ENCODE assay signal across 29 cellular contexts in the genomic region with DNA sequence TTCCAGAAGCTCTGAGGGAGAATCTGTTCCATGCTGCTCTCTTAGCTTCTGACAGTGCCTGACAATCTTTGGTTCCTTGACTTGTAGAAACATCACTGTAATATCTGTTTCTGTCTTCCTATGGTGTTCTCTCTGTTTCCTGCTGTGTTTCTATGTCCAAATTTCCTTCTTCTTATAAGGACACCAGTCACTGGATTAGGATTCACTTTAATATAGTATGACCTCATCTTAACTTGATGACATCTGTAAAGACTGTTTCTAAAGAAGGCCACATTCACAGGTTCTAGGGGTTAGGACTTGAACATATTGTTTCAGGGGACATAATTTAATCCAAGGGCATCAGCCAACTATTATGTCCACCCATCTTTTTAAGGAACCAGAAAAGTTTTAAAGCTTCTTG.
"Had no signal": no experiment of that assay in that cellular context is flagged by ENCODE, and none has a peak within 500 bp of the region (broad histone marks: within the 10 kb centered on the region; RNA-seq: fewer than 3 reads in every experiment).

No MANE protein-coding gene starts in this region.

- H3K27ac Mint-ChIP-seq: immature natural killer cell; nephron progenitor cell; neural progenitor cell; progenitor cell of endocrine pancreas; stimulated activated naive B cell treated with anti-CD40 and anti-IgM and Interleukin-4, amounts not matched to agents 10 μg/mL and 1 μg/mL and 100 μg/mL, for 72 hours had no signal

- H3K4me3 Mint-ChIP-seq: immature natural killer cell; naive thymus-derived CD8-positive, alpha-beta T cell; nephron progenitor cell; neural progenitor cell; stimulated activated naive B cell treated with anti-CD40 and anti-IgM and Interleukin-4, amounts not matched to agents 10 μg/mL and 1 μg/mL and 100 μg/mL, for 72 hours had no signal

- H3K4me2 ChIP-seq: neural progenitor cell had no signal

- H3K9me3 Mint-ChIP-seq: immature natural killer cell; stimulated activated naive B cell treated with anti-CD40 and anti-IgM and Interleukin-4, amounts not matched to agents 10 μg/mL and 1 μg/mL and 100 μg/mL, for 72 hours had no signal

- H3K27me3 Mint-ChIP-seq: progenitor cell of endocrine pancreas; stimulated activated naive B cell treated with anti-CD40 and anti-IgM and Interleukin-4, amounts not matched to agents 10 μg/mL and 1 μg/mL and 100 μg/mL, for 72 hours had no signal

- H3K27ac ChIP-seq: left lung, lower lobe of right lung, neural progenitor cell, neutrophil, right atrium auricular region, skin epidermis, stomach, testis, thyroid gland, transverse colon, upper lobe of left lung, vagina had no signal

- DNase-seq: hypothalamus; immature natural killer cell; kidney; left colon; left lung; lower lobe of right lung; mammary epithelial cell; mesenchymal stem cell; naive thymus-derived CD8-positive, alpha-beta T cell; nephron progenitor cell; occipital lobe; stimulated activated CD4-positive, alpha-beta T cell treated with anti-CD3 and anti-CD28 coated beads, Interleukin-12 subunit alpha, Interleukin-12 subunit beta, amount 100 ng/mL, for 4 hours; stimulated activated CD4-positive, alpha-beta T cell treated with anti-CD3 and anti-CD28 coated beads, Interleukin-15, amount 100 ng/mL, for 24 hours; stimulated activated CD4-positive, alpha-beta T cell treated with anti-CD3 and anti-CD28 coated beads, Interleukin-2, amount 100 ng/mL, for 24 hours; stimulated activated CD4-positive, alpha-beta T cell treated with anti-CD3 and anti-CD28 coated beads, Interleukin-4, amount 100 ng/mL, for 1 hour; stimulated activated naive B cell treated with anti-CD40 and anti-IgM and Interleukin-4, amounts not matched to agents 10 μg/mL and 1 μg/mL and 100 μg/mL, for 72 hours; stimulated activated naive CD8-positive, alpha-beta T cell treated with anti-CD3 and anti-CD28 coated beads, Interleukin-15, Interleukin-2, amounts not matched to agents 100 U/mL and 50 U/mL, for 24 hours; stomach; testis; thyroid gland; transverse colon had no signal

- H3K4me1 ChIP-seq: left lung, testis, vagina had no signal

- H3K36me3 Mint-ChIP-seq: immature natural killer cell; naive thymus-derived CD8-positive, alpha-beta T cell; stimulated activated naive B cell treated with anti-CD40 and anti-IgM and Interleukin-4, amounts not matched to agents 10 μg/mL and 1 μg/mL and 100 μg/mL, for 72 hours had no signal

- H3K36me3 ChIP-seq: left lung, lower lobe of right lung, neural progenitor cell, neutrophil, right atrium auricular region, stomach, thyroid gland, transverse colon, upper lobe of left lung, vagina had no signal

- H3K4me1 Mint-ChIP-seq: immature natural killer cell had no signal

- FAIRE-seq: islet of Langerhans, kidney had no signal

- H3K4me3 ChIP-seq: left lung, lower lobe of right lung, neural progenitor cell, right atrium auricular region, skin epidermis, stomach, testis, thyroid gland, transverse colon, upper lobe of left lung, vagina had no signal

- H3K9me3 ChIP-seq: left lung, lower lobe of right lung, neutrophil, right atrium auricular region, stomach, testis, thyroid gland, transverse colon, upper lobe of left lung, vagina had no signal

- H3K9ac ChIP-seq: neural progenitor cell had no signal

- H3K27me3 ChIP-seq: left lung, neural progenitor cell, neutrophil, right atrium auricular region, stomach, testis, thyroid gland, transverse colon, upper lobe of left lung, vagina had no signal
